29 cellular contexts compared by ENCODE assay signal in the genomic region with DNA sequence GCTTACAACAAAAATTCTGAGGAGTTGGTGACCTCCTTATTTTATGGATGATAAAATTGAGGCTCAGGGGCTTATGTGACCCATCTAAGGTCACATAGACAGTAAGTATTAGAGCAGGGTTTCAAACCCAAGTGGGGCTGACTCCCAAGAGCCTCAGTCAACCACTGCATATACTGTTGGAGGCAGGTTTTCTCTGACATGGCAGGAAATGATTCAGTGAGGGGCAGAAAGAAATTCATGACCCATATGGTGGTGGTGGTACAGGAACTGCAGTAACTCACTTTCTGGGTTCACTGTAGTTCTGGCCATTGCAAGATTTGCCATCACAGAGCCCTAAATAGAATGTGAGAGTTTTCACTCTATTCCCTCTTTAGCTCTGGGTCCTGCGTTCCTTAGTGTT.
"Had no signal": no experiment of that assay in that cellular context is flagged by ENCODE, and none has a peak within 500 bp of the region (broad histone marks: within the 10 kb centered on the region; RNA-seq: fewer than 3 reads in every experiment).

No MANE protein-coding gene starts in this region.

- H3K27ac Mint-ChIP-seq: natural killer cell; nephron; neural progenitor cell; progenitor cell of endocrine pancreas; stimulated activated memory B cell treated with anti-CD40 and anti-IgM and Interleukin-4, amounts not matched to agents 10 μg/mL and 1 μg/mL and 100 μg/mL, for 72 hours; stimulated activated naive CD8-positive, alpha-beta T cell treated with anti-CD3 and anti-CD28 coated beads, Interleukin-15, amount 100 ng/mL, for 72 hours; type B pancreatic cell had no signal

- H3K36me3 ChIP-seq: neural progenitor cell, ovary, right lobe of liver, sigmoid colon, suprapubic skin, transverse colon, upper lobe of right lung, uterus had no signal

- H3K4me2 ChIP-seq: neural progenitor cell had no signal

- H3K27me3 Mint-ChIP-seq: progenitor cell of endocrine pancreas; stimulated activated memory B cell treated with anti-CD40 and anti-IgM and Interleukin-4, amounts not matched to agents 10 μg/mL and 1 μg/mL and 100 μg/mL, for 72 hours; type B pancreatic cell had no signal

- H3K27me3 ChIP-seq: neural progenitor cell, ovary, right lobe of liver, sigmoid colon, suprapubic skin, testis, tibial artery, transverse colon, upper lobe of right lung, uterus had no signal

- H3K4me3 ChIP-seq: neural progenitor cell, ovary, psoas muscle, right lobe of liver, sigmoid colon, suprapubic skin, testis, tibial artery, transverse colon, upper lobe of right lung, uterus had no signal

- H3K4me3 Mint-ChIP-seq: natural killer cell; nephron; neural progenitor cell; stimulated activated memory B cell treated with anti-CD40 and anti-IgM and Interleukin-4, amounts not matched to agents 10 μg/mL and 1 μg/mL and 100 μg/mL, for 72 hours; stimulated activated naive CD8-positive, alpha-beta T cell treated with anti-CD3 and anti-CD28 coated beads, Interleukin-15, amount 100 ng/mL, for 72 hours; type B pancreatic cell had no signal

- H2AFZ ChIP-seq: neural progenitor cell, parathyroid adenoma had no signal

- H3K4me1 ChIP-seq: neural progenitor cell, right lobe of liver, sigmoid colon, suprapubic skin, testis, transverse colon, upper lobe of right lung, uterus had no signal

- H3K9me3 Mint-ChIP-seq: neural progenitor cell; stimulated activated naive CD8-positive, alpha-beta T cell treated with anti-CD3 and anti-CD28 coated beads, Interleukin-15, amount 100 ng/mL, for 72 hours; type B pancreatic cell had no signal

- H3K9me3 ChIP-seq: ovary, psoas muscle, right lobe of liver, sigmoid colon, suprapubic skin, testis, tibial artery, transverse colon, upper lobe of right lung, uterus had no signal

- ATAC-seq: natural killer cell; right cardiac atrium; right lobe of liver; stimulated activated memory B cell treated with anti-CD40 and anti-IgM and Interleukin-4, amounts not matched to agents 10 μg/mL and 1 μg/mL and 100 μg/mL, for 72 hours; stimulated activated naive CD8-positive, alpha-beta T cell treated with anti-CD3 and anti-CD28 coated beads, Interleukin-15, amount 100 ng/mL, for 72 hours; stimulated activated naive CD8-positive, alpha-beta T cell treated with anti-CD3 and anti-CD28 coated beads, Interleukin-15, Interleukin-2, amounts not matched to agents 100 U/mL and 50 U/mL, for 24 hours; upper lobe of right lung had no signal

- H3K9ac ChIP-seq: neural progenitor cell, parathyroid adenoma had no signal

- H3K4me1 Mint-ChIP-seq: natural killer cell; nephron; neural progenitor cell; stimulated activated memory B cell treated with anti-CD40 and anti-IgM and Interleukin-4, amounts not matched to agents 10 μg/mL and 1 μg/mL and 100 μg/mL, for 72 hours; stimulated activated naive CD8-positive, alpha-beta T cell treated with anti-CD3 and anti-CD28 coated beads, Interleukin-15, amount 100 ng/mL, for 72 hours had no signal

- H3K36me3 Mint-ChIP-seq: natural killer cell; neural progenitor cell; stimulated activated memory B cell treated with anti-CD40 and anti-IgM and Interleukin-4, amounts not matched to agents 10 μg/mL and 1 μg/mL and 100 μg/mL, for 72 hours; type B pancreatic cell had no signal

- DNase-seq: natural killer cell; occipital lobe; ovary; posterior cingulate gyrus; psoas muscle; right cardiac atrium; right lobe of liver; sigmoid colon; small intestine; stimulated activated CD4-positive, alpha-beta T cell treated with anti-CD3 and anti-CD28 coated beads, Interleukin-15, amount 100 ng/mL, for 24 hours; stimulated activated CD4-positive, alpha-beta T cell treated with anti-CD3 and anti-CD28 coated beads, Interleukin-2, amount 100 ng/mL, for 24 hours; stimulated activated CD4-positive, alpha-beta T cell treated with anti-CD3 and anti-CD28 coated beads, Interleukin-2, amount 100 ng/mL, for 48 hours; stimulated activated CD4-positive, alpha-beta T cell treated with anti-CD3 and anti-CD28 coated beads, Interleukin-4, amount 100 ng/mL, for 24 hours; stimulated activated naive CD4-positive, alpha-beta T cell; stimulated activated naive CD8-positive, alpha-beta T cell treated with anti-CD3 and anti-CD28 coated beads, Interleukin-15, amount 100 ng/mL, for 72 hours; stimulated activated naive CD8-positive, alpha-beta T cell treated with anti-CD3 and anti-CD28 coated beads, Interleukin-15, Interleukin-2, amounts not matched to agents 100 U/mL and 50 U/mL, for 24 hours; substantia nigra; testis; tibial artery; transverse colon; upper lobe of right lung; uterus had no signal

- H3K27ac ChIP-seq: neural progenitor cell, ovary, parathyroid adenoma, psoas muscle, right lobe of liver, sigmoid colon, suprapubic skin, testis, tibial artery, transverse colon, upper lobe of right lung, uterus had no signal

- H3K79me2 ChIP-seq: parathyroid adenoma had no signal
